ENCODE assay signal across 18 cellular contexts in the genomic region with DNA sequence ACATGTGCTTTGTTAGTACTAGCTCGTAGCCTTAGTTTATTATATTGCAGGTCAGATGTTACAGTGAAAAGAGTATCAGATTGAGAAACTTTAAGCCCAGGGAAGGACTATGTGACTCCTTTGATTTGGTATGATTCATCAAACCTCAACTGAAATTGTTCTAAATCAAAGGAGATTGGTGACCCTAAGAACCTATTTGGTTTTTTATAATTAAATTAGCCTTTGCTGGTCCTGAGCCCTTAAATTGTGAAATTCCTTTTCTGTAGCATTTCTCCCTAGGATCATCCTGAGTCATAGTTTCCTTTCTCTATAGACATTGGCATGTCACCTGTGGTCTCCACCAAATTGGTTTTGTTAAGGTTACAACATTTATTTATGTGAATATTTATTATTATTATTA.
DNase-seq lines count a peak whose midpoint lies in the region; ATAC-seq, FAIRE-seq and TF ChIP-seq lines count a peak whose summit lies in the region.
"Had no signal": no experiment of that assay in that cellular context is flagged by ENCODE, and none has a peak within 500 bp of the region (broad histone marks: within the 10 kb centered on the region; RNA-seq: fewer than 3 reads in every experiment).

No MANE protein-coding gene starts in this region.

- intact Hi-C loops in MCF 10A (cut with micrococcal nuclease) (no loop called here), breast epithelium (cut with DNase I; ENCODE audit: low total_unique reads) (no loop called here), kidney (cut with DNase I) (no loop called here)
- intact Hi-C loops in CD4-positive, alpha-beta T cell (cut with DNase I, micrococcal nuclease): no loop called here

- no peaks in the 10 kb centered on the region for H3K36me3 Mint-ChIP-seq in MCF 10A (ENCODE audit: insufficient read depth, unreplicated experiment)
- no peaks in the 10 kb centered on the region for H3K36me3 Mint-ChIP-seq in CD4-positive, alpha-beta T cell (ENCODE audit: low read depth)
- H3K36me3 Mint-ChIP-seq: CD14-positive monocyte had no signal

- ATAC-seq in CD4-positive, alpha-beta T cell (ENCODE audit: poor library complexity): no peak
- ATAC-seq: GM23338, HepG2 had no signal

- H3K4me1 ChIP-seq in breast epithelium (no peaks in the 10 kb centered on the region), kidney (ENCODE audit: control insufficient read depth in 1 of 2, insufficient read depth in 1 of 2, low read depth in 1 of 2, low read length in 2 of 2) (no peaks in the 10 kb centered on the region)
- H3K4me1 ChIP-seq: SJSA1 had no signal

- DNase-seq in MCF 10A (ENCODE audit: unreplicated experiment): peak; percentile 75
- no peak for DNase-seq in breast epithelium (ENCODE audit: low spot score in 2 of 2)
- peak; percentile 2 for DNase-seq in SW480 (ENCODE audit: low spot score)
- DNase-seq in fibroblast of villous mesenchyme (ENCODE audit: low read depth): peak; percentile 24
- peak; percentile 6 for DNase-seq in stromal cell of bone marrow (ENCODE audit: low read depth)
- DNase-seq in kidney: no peak
- DNase-seq in CD4-positive, alpha-beta T cell: no peak
- no peak for DNase-seq in SK-N-DZ (ENCODE audit: low spot score)
- DNase-seq: DMS79, NCI-H1436 treated with DMSO at 0.1 percent for 48 hours, NCI-H2081, NCI-H524 had no signal

- H3K27ac ChIP-seq in breast epithelium (no peak overlapping the region), kidney (ENCODE audit: low read depth in 2 of 2, low read length in 2 of 2) (no peak overlapping the region)
- H3K27ac ChIP-seq in CD4-positive, alpha-beta T cell (ENCODE audit: low read depth, low read length): no peak overlapping the region
- H3K27ac ChIP-seq: 22Rv1, RWPE1, SJSA1 had no signal

- CTCF ChIA-PET in MCF 10A (lab: Yijun Ruan, JAX): interaction anchor here (0.6 to 3.9 kb wide), 7 partner anchors 10 to 1266 kb away, joined by 3 to 32 read pairs (median 3); a partner anchor contains a TSS
- CTCF ChIA-PET in CD4-positive, alpha-beta T cell (lab: Charles Lee): no interaction called here

- H3K27me3 ChIP-seq in breast epithelium: no peaks in the 10 kb centered on the region
- H3K27me3 ChIP-seq in CD4-positive, alpha-beta T cell (ENCODE audit: control insufficient read depth, insufficient read depth, low read length): no peaks in the 10 kb centered on the region
- H3K27me3 ChIP-seq: SJSA1 had no signal

- POLR2A ChIA-PET in MCF 10A (lab: Yijun Ruan, JAX): interaction anchor here (0.6 to 3.9 kb wide), 8 partner anchors 9 to 1028 kb away, joined by 3 to 26 read pairs (median 4); no protein-coding TSS in a partner anchor
- POLR2A ChIA-PET in CD4-positive, alpha-beta T cell (lab: Charles Lee): no interaction called here

- TF ChIP-seq POLR2A in breast epithelium (IDR thresholded peaks at IDR 0.05): no peak

- H3K27ac Mint-ChIP-seq in MCF 10A (ENCODE audit: low read depth, unreplicated experiment): peak overlapping the region; percentile 89
- H3K27ac Mint-ChIP-seq in CD4-positive, alpha-beta T cell: no peak overlapping the region
- H3K27ac Mint-ChIP-seq: CD14-positive monocyte, GM23338 had no signal

- BruUV-seq in MCF 10A (replicated peaks; lab: Mats Ljungman, UMichigan): no TSS peak

- FAIRE-seq in kidney (lab: Jason Lieb, UNC): no peak
- FAIRE-seq: HepG2 had no signal

- H3K4me3 ChIP-seq in breast epithelium (no peak overlapping the region), fibroblast of villous mesenchyme (ENCODE audit: low read depth, low read length) (no peak overlapping the region), kidney (ENCODE audit: low read length in 2 of 2) (no peak overlapping the region)
- H3K4me3 ChIP-seq: GM23338, SJSA1 had no signal

- no peak overlapping the region for H3K9ac ChIP-seq in kidney (ENCODE audit: low read length in 2 of 2)

- TF ChIP-seq CTCF in MCF 10A (IDR thresholded peaks at IDR 0.05; ENCODE audit: unreplicated experiment) (no peak), breast epithelium (IDR thresholded peaks at IDR 0.05) (no peak), fibroblast of villous mesenchyme (IDR thresholded peaks at IDR 0.05; ENCODE audit: insufficient read depth, low read depth, low read length) (no peak), kidney (IDR thresholded peaks at IDR 0.05; ENCODE audit: borderline replicate concordance, extremely low read depth, insufficient read depth) (no peak)
- no peak for TF ChIP-seq CTCF in CD4-positive, alpha-beta T cell (IDR thresholded peaks at IDR 0.05)

- H3K4me1 Mint-ChIP-seq in MCF 10A (ENCODE audit: insufficient read depth, unreplicated experiment): peaks cover 33% of the 10 kb centered on the region
- H3K4me1 Mint-ChIP-seq in CD4-positive, alpha-beta T cell (ENCODE audit: low read depth): no peaks in the 10 kb centered on the region
- H3K4me1 Mint-ChIP-seq: CD14-positive monocyte, GM23338 had no signal

- H3K9me3 Mint-ChIP-seq in MCF 10A (ENCODE audit: unreplicated experiment): peaks cover 13% of the 10 kb centered on the region
- no peaks in the 10 kb centered on the region for H3K9me3 Mint-ChIP-seq in CD4-positive, alpha-beta T cell
- H3K9me3 Mint-ChIP-seq: GM23338 had no signal

- H3K27me3 Mint-ChIP-seq in MCF 10A (ENCODE audit: insufficient read depth, unreplicated experiment): no peaks in the 10 kb centered on the region
- H3K27me3 Mint-ChIP-seq in CD4-positive, alpha-beta T cell: no peaks in the 10 kb centered on the region

- H3K9me3 ChIP-seq in breast epithelium: no peaks in the 10 kb centered on the region
- H3K9me3 ChIP-seq in kidney (ENCODE audit: control insufficient read depth in 1 of 2, low read length in 2 of 2): peaks cover 0 to 4% of the 10 kb centered on the region in 2 donors
- no peaks in the 10 kb centered on the region for H3K9me3 ChIP-seq in CD4-positive, alpha-beta T cell (ENCODE audit: control insufficient read depth, low read length)
- H3K9me3 ChIP-seq: SJSA1 had no signal

- no peaks in the 10 kb centered on the region for H3K36me3 ChIP-seq in breast epithelium
- no peaks in the 10 kb centered on the region for H3K36me3 ChIP-seq in kidney (ENCODE audit: control insufficient read depth in 1 of 2, insufficient read depth in 2 of 2, low read length in 2 of 2)
- H3K36me3 ChIP-seq: SJSA1 had no signal

- no peak overlapping the region for H3K4me3 Mint-ChIP-seq in MCF 10A (ENCODE audit: unreplicated experiment)
- H3K4me3 Mint-ChIP-seq in CD4-positive, alpha-beta T cell: no peak overlapping the region
- H3K4me3 Mint-ChIP-seq: CD14-positive monocyte, GM23338 had no signal

Comparison
In these comparisons a context has a peak if more than half of its experiments do, and no peak if none do; other contexts are left out.
1. DNase-seq: peak in MCF 10A (single experiment), SW480 (single experiment), fibroblast of villous mesenchyme (single experiment) and stromal cell of bone marrow (single experiment); none in breast epithelium (0 of 2), kidney (single experiment), CD4-positive, alpha-beta T cell (0 of 10) and SK-N-DZ (single experiment).